In the genomic region with DNA sequence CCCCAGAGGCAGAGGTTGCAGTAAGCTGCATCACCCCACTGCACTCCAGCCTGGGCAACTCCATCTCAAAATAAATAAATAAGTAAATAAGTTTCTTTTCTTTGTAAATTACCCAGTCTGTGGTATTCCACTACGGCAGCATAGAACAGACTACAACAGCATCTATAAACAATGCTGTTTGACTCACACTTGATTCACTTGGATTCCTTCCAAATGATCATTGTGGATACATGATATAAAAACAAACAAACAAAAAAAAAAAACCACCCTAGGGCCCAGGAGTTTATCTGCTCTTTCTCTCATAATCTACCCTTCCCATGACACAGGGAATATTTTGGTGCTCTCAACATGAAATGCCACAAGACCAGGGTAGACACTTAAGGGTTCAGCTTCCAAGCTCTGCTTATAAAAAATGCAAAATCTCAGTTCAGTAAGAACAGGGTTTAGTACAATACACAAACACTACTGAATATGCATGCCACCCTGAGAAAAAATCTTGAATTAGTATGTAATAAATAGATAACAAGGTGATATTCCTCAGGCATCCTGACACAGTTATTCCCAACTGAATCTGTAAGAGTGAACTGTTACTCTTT, we compare ENCODE assay signal across 1 cellular context.
TF ChIP-seq lines count a peak whose summit lies in the region.

No MANE protein-coding gene starts in this region.

TF ChIP-seq in A549, 52 proteins besides CTCF, POLR2A, EP300 and RAD21 (continued from another document):
- TF ChIP-seq, protein P1, sequence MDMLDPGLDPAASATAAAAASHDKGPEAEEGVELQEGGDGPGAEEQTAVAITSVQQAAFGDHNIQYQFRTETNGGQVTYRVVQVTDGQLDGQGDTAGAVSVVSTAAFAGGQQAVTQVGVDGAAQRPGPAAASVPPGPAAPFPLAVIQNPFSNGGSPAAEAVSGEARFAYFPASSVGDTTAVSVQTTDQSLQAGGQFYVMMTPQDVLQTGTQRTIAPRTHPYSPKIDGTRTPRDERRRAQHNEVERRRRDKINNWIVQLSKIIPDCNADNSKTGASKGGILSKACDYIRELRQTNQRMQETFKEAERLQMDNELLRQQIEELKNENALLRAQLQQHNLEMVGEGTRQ (IDR thresholded peaks at IDR 0.05) = no peak
- TF ChIP-seq RFX5 (IDR thresholded peaks at IDR 0.05) (no peak), ZFP36 (IDR thresholded peaks at IDR 0.05; ENCODE audit: borderline replicate concordance, partially characterized antibody) (no peak), TP53 (CRISPR knock-in tag; IDR thresholded peaks at IDR 0.05) (no peak), MAFK (IDR thresholded peaks at IDR 0.05; ENCODE audit: partially characterized antibody) (no peak), HOXB13 (CRISPR knock-in tag; IDR thresholded peaks at IDR 0.05; ENCODE audit: low read depth) (no peak), BHLHE40 (IDR thresholded peaks at IDR 0.05; ENCODE audit: low read depth, low read length) (no peak), FOSB (CRISPR knock-in tag; IDR thresholded peaks at IDR 0.05) (no peak), GATA3 (IDR thresholded peaks at IDR 0.05; ENCODE audit: borderline replicate concordance) (peak; percentile 56; the same call in 1 of the 2 replicates), NPAS2 (CRISPR knock-in tag; IDR thresholded peaks at IDR 0.05; ENCODE audit: borderline replicate concordance) (no peak), JUN (IDR thresholded peaks at IDR 0.05) (no peak; a peak in 1 of 5 replicates), CBX8 (IDR thresholded peaks at IDR 0.05) (no peak), MAX (IDR thresholded peaks at IDR 0.05) (0 out of 2 replicates have a peak, but pooled peaks have one; percentile 19), KDM5A (IDR thresholded peaks at IDR 0.05) (no peak), KDM1A (IDR thresholded peaks at IDR 0.05; ENCODE audit: low read depth) (no peak), MAZ (IDR thresholded peaks at IDR 0.05; ENCODE audit: borderline replicate concordance, low read depth, low read length) (no peak), ZSCAN20 (CRISPR knock-in tag; IDR thresholded peaks at IDR 0.05) (no peak), HDAC2 (IDR thresholded peaks at IDR 0.05) (no peak)
